27 cellular contexts compared by ENCODE assay signal in the genomic region with DNA sequence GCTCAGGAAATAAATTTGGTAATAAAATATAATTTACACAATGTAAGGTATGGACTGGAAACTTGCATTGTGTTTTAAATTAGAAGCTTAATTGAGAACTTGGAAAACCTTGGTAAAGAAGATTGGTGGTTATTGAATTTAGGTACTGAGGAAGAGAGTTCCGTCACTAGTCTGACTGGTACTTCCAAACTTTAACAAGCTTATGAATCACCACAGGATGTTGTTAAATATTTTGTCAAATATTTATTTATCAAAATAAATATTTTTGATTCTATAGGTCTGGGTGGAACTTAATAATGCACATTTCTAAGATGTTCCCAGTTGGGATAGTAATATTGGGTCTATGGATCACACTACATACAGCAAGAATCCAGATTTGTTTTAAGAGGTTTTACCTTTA.
"Had no signal": no experiment of that assay in that cellular context is flagged by ENCODE, and none has a peak within 500 bp of the region (broad histone marks: within the 10 kb centered on the region; RNA-seq: fewer than 3 reads in every experiment).

No MANE protein-coding gene starts in this region.

- H3K9me3 ChIP-seq: ovary, psoas muscle, right lobe of liver, sigmoid colon, thoracic aorta, thyroid gland, tibial nerve, upper lobe of left lung, vagina had no signal

- H3K36me3 Mint-ChIP-seq: neural progenitor cell; stimulated activated effector memory CD8-positive, alpha-beta T cell treated with anti-CD3 and anti-CD28 coated beads, Interleukin-12 subunit alpha, Interleukin-12 subunit beta, amount 100 ng/mL, for 72 hours; stimulated activated naive B cell treated with anti-CD40 and anti-IgM and Interleukin-4, amounts not matched to agents 10 μg/mL and 1 μg/mL and 100 μg/mL, for 72 hours had no signal

- FAIRE-seq: small intestine, urothelium cell line had no signal

- H3K9ac ChIP-seq: neural progenitor cell, parathyroid adenoma had no signal

- ATAC-seq: psoas muscle; right cardiac atrium; right lobe of liver; stimulated activated effector memory CD8-positive, alpha-beta T cell treated with anti-CD3 and anti-CD28 coated beads, Interleukin-12 subunit alpha, Interleukin-12 subunit beta, amount 100 ng/mL, for 72 hours; stimulated activated naive B cell treated with anti-CD40 and anti-IgM and Interleukin-4, amounts not matched to agents 10 μg/mL and 1 μg/mL and 100 μg/mL, for 72 hours had no signal

- H3K4me3 ChIP-seq: neural progenitor cell, ovary, psoas muscle, right lobe of liver, sigmoid colon, stomach, thoracic aorta, thyroid gland, tibial nerve, upper lobe of left lung, vagina had no signal

- H3K36me3 ChIP-seq: neural progenitor cell, ovary, right lobe of liver, sigmoid colon, stomach, thoracic aorta, thyroid gland, tibial nerve, upper lobe of left lung, vagina had no signal

- H3K79me2 ChIP-seq: parathyroid adenoma had no signal

- H3K27me3 ChIP-seq: neural progenitor cell, ovary, right lobe of liver, sigmoid colon, stomach, thyroid gland, tibial nerve, upper lobe of left lung, vagina had no signal

- DNase-seq: occipital lobe; ovary; posterior cingulate gyrus; psoas muscle; right cardiac atrium; right lobe of liver; sigmoid colon; small intestine; stimulated activated CD4-positive, alpha-beta T cell treated with anti-CD3 and anti-CD28 coated beads, Interleukin-15, amount 100 ng/mL, for 24 hours; stimulated activated CD4-positive, alpha-beta T cell treated with anti-CD3 and anti-CD28 coated beads, Interleukin-2, amount 100 ng/mL, for 24 hours; stimulated activated CD4-positive, alpha-beta T cell treated with anti-CD3 and anti-CD28 coated beads, Interleukin-2, amount 100 ng/mL, for 48 hours; stimulated activated CD4-positive, alpha-beta T cell treated with anti-CD3 and anti-CD28 coated beads, Interleukin-4, amount 100 ng/mL, for 24 hours; stimulated activated naive B cell treated with anti-CD40 and anti-IgM and Interleukin-4, amounts not matched to agents 10 μg/mL and 1 μg/mL and 100 μg/mL, for 72 hours; stimulated activated naive CD4-positive, alpha-beta T cell treated with Interleukin-2 at 50 U/mL for 16 hours; stomach; thyroid gland; upper lobe of left lung had no signal

- H3K4me2 ChIP-seq: neural progenitor cell had no signal

- H3K4me1 Mint-ChIP-seq: nephron; neural progenitor cell; stimulated activated effector memory CD8-positive, alpha-beta T cell treated with anti-CD3 and anti-CD28 coated beads, Interleukin-12 subunit alpha, Interleukin-12 subunit beta, amount 100 ng/mL, for 72 hours; stimulated activated naive B cell treated with anti-CD40 and anti-IgM and Interleukin-4, amounts not matched to agents 10 μg/mL and 1 μg/mL and 100 μg/mL, for 72 hours had no signal

- H2AFZ ChIP-seq: neural progenitor cell, parathyroid adenoma had no signal

- H3K4me3 Mint-ChIP-seq: nephron; neural progenitor cell; stimulated activated effector memory CD8-positive, alpha-beta T cell treated with anti-CD3 and anti-CD28 coated beads, Interleukin-12 subunit alpha, Interleukin-12 subunit beta, amount 100 ng/mL, for 72 hours; stimulated activated naive B cell treated with anti-CD40 and anti-IgM and Interleukin-4, amounts not matched to agents 10 μg/mL and 1 μg/mL and 100 μg/mL, for 72 hours; stimulated activated naive CD8-positive, alpha-beta T cell treated with anti-CD3 and anti-CD28 coated beads, Interleukin-15, Interleukin-2, amounts not matched to agents 100 ng/mL and 50 ng/mL, for 24 hours had no signal

- H3K9me3 Mint-ChIP-seq: nephron; neural progenitor cell; stimulated activated naive B cell treated with anti-CD40 and anti-IgM and Interleukin-4, amounts not matched to agents 10 μg/mL and 1 μg/mL and 100 μg/mL, for 72 hours had no signal

- H3K27ac ChIP-seq: neural progenitor cell, ovary, parathyroid adenoma, psoas muscle, right lobe of liver, sigmoid colon, stomach, thoracic aorta, thyroid gland, tibial nerve, upper lobe of left lung, vagina had no signal

- H3K27me3 Mint-ChIP-seq: progenitor cell of endocrine pancreas; stimulated activated naive B cell treated with anti-CD40 and anti-IgM and Interleukin-4, amounts not matched to agents 10 μg/mL and 1 μg/mL and 100 μg/mL, for 72 hours; stimulated activated naive CD8-positive, alpha-beta T cell treated with anti-CD3 and anti-CD28 coated beads, Interleukin-15, Interleukin-2, amounts not matched to agents 100 ng/mL and 50 ng/mL, for 24 hours had no signal

- H3K4me1 ChIP-seq: parathyroid adenoma, psoas muscle, right lobe of liver, sigmoid colon, stomach, thyroid gland, tibial nerve, upper lobe of left lung, vagina had no signal

- H3K27ac Mint-ChIP-seq: nephron; neural progenitor cell; progenitor cell of endocrine pancreas; stimulated activated effector memory CD8-positive, alpha-beta T cell treated with anti-CD3 and anti-CD28 coated beads, Interleukin-12 subunit alpha, Interleukin-12 subunit beta, amount 100 ng/mL, for 72 hours; stimulated activated naive B cell treated with anti-CD40 and anti-IgM and Interleukin-4, amounts not matched to agents 10 μg/mL and 1 μg/mL and 100 μg/mL, for 72 hours; stimulated activated naive CD8-positive, alpha-beta T cell treated with anti-CD3 and anti-CD28 coated beads, Interleukin-15, Interleukin-2, amounts not matched to agents 100 ng/mL and 50 ng/mL, for 24 hours had no signal
